In genomic region chr14:32104803-32105202, GRCh38 we compare ENCODE assay signal across 15 cellular contexts. TPM values are rescaled to one million over a fixed set of nuclear protein-coding genes. Genes with fewer than 3 reads are reported as not detected.
DNase-seq lines count a peak whose midpoint lies in the region; ATAC-seq and TF ChIP-seq lines count a peak whose summit lies in the region.
"Had no signal": no experiment of that assay in that cellular context is flagged by ENCODE, and none has a peak within 500 bp of the region (broad histone marks: within the 10 kb centered on the region; RNA-seq: fewer than 3 reads in every experiment).

No MANE protein-coding gene starts in this region.

- DNase-seq in GM23248 = peak; percentile 26
- peak; percentile 13 for DNase-seq in fibroblast of pulmonary artery (ENCODE audit: low read depth)
- no peak for DNase-seq in trophoblast cell
- no peak for DNase-seq in stimulated activated CD4-positive, alpha-beta T cell treated with anti-CD3 and anti-CD28 coated beads, Interleukin-2, amount 100 ng/mL, for 48 hours
- DNase-seq in mesenteric fat pad (ENCODE audit: low spot score) = no peak
- DNase-seq in vagina (ENCODE audit: extremely low spot score in 2 of 2) = no peak
- DNase-seq: CD4-positive, alpha-beta memory T cell; DMS79 treated with DMSO at 0.1 percent for 48 hours; NCI-H1092; NCI-H1694; NCI-H446; SHP77 had no signal

- no peaks in the 10 kb centered on the region for H3K36me3 ChIP-seq in GM23248 (ENCODE audit: low read depth)
- peaks cover 3% of the 10 kb centered on the region in 2 experiments for H3K36me3 ChIP-seq in trophoblast cell (ENCODE audit: control insufficient read depth in 1 of 2, insufficient read depth in 2 of 2, low read length in 2 of 2)
- H3K36me3 ChIP-seq in vagina = peaks cover 0 to 4% of the 10 kb centered on the region in 2 donors

- H3K36me3 Mint-ChIP-seq in activated T-helper 17 cell treated with anti-CD3 and anti-CD28 coated beads, Interleukin-2, amount 50 U/mL, for 72 hours (ENCODE audit: low read depth) = peaks cover 6% of the 10 kb centered on the region

- H3K27me3 Mint-ChIP-seq in activated T-helper 17 cell treated with anti-CD3 and anti-CD28 coated beads, Interleukin-2, amount 50 U/mL, for 72 hours = no peaks in the 10 kb centered on the region
- H3K27me3 Mint-ChIP-seq: CD4-positive, alpha-beta memory T cell had no signal

- H3K9me2 ChIP-seq in GM23248 (ENCODE audit: insufficient read depth) = no peaks in the 10 kb centered on the region

- no peak overlapping the region for H2AK5ac ChIP-seq in trophoblast cell (ENCODE audit: low read length)

- H3K4me1 Mint-ChIP-seq in activated T-helper 17 cell treated with anti-CD3 and anti-CD28 coated beads, Interleukin-2, amount 50 U/mL, for 72 hours = peaks cover 29% of the 10 kb centered on the region

- no peak overlapping the region for H3K27ac ChIP-seq in GM23248
- H3K27ac ChIP-seq in trophoblast cell (ENCODE audit: low read depth, low read length) = no peak overlapping the region
- no peak overlapping the region for H3K27ac ChIP-seq in vagina

- no peak overlapping the region for H2BK120ac ChIP-seq in trophoblast cell (ENCODE audit: insufficient read depth, low read length, poor library complexity)

- H3K14ac ChIP-seq in trophoblast cell (ENCODE audit: low read length) = no peak overlapping the region

- H3F3A ChIP-seq in GM23248 (ENCODE audit: insufficient read depth) = peaks cover 16% of the 10 kb centered on the region

- H2BK5ac ChIP-seq in trophoblast cell (ENCODE audit: low read depth, low read length, poor library complexity) = no peak overlapping the region

- no peak overlapping the region for H3K4me3 Mint-ChIP-seq in activated T-helper 17 cell treated with anti-CD3 and anti-CD28 coated beads, Interleukin-2, amount 50 U/mL, for 72 hours
- H3K4me3 Mint-ChIP-seq: GM23338 had no signal

- H2AFZ ChIP-seq in GM23248 = no peak overlapping the region
- H2AFZ ChIP-seq in trophoblast cell (ENCODE audit: insufficient read depth, low read length, poor library complexity) = no peak overlapping the region
- H2AFZ ChIP-seq: GM23338 had no signal

- H3K23ac ChIP-seq in trophoblast cell (ENCODE audit: low read length) = no peak overlapping the region

- H3K18ac ChIP-seq in trophoblast cell (ENCODE audit: low read length) = no peak overlapping the region

- no peak for TF ChIP-seq CTCF in fibroblast of pulmonary artery (IDR thresholded peaks at IDR 0.05; ENCODE audit: low read length, missing control alignments)
- no peak for TF ChIP-seq CTCF in vagina (IDR thresholded peaks at IDR 0.05)

- H3K79me2 ChIP-seq in GM23248 (ENCODE audit: insufficient read depth) (peaks cover 96% of the 10 kb centered on the region), trophoblast cell (ENCODE audit: control insufficient read depth, insufficient read depth, low read length, poor library complexity) (peaks cover 3% of the 10 kb centered on the region)

- H3K9me3 ChIP-seq in GM23248 (ENCODE audit: low read depth) = no peaks in the 10 kb centered on the region
- no peaks in the 10 kb centered on the region for H3K9me3 ChIP-seq in trophoblast cell (ENCODE audit: insufficient read depth, low read depth, low read length)
- H3K9me3 ChIP-seq in vagina = no peaks in the 10 kb centered on the region

- peak overlapping the region; percentile 29 for H3K27ac Mint-ChIP-seq in activated T-helper 17 cell treated with anti-CD3 and anti-CD28 coated beads, Interleukin-2, amount 50 U/mL, for 72 hours
- H3K27ac Mint-ChIP-seq: GM23338 had no signal

- no peak overlapping the region for H4K8ac ChIP-seq in trophoblast cell (ENCODE audit: low read depth, low read length)

- H3K4me3 ChIP-seq in GM23248 = no peak overlapping the region
- H3K4me3 ChIP-seq in fibroblast of pulmonary artery (replicated peaks; ENCODE audit: low read depth, low read length) = no peak overlapping the region
- H3K4me3 ChIP-seq in trophoblast cell (ENCODE audit: low read depth, low read length) = no peak overlapping the region
- H3K4me3 ChIP-seq in vagina = no peak overlapping the region
- H3K4me3 ChIP-seq: GM23338 had no signal

- peak overlapping the region; percentile 12 for H3K4ac ChIP-seq in trophoblast cell (ENCODE audit: low read depth, low read length)

- in situ Hi-C loops in GM23248 (cut with MboI) = no loop called here

- H3K4me1 ChIP-seq in GM23248 (ENCODE audit: insufficient read depth) (peaks cover 30% of the 10 kb centered on the region), trophoblast cell (ENCODE audit: control insufficient read depth in 1 of 2, insufficient read depth in 2 of 2, low read length in 2 of 2) (no peaks in the 10 kb centered on the region), vagina (peaks cover 47% of the 10 kb centered on the region)

- H2BK12ac ChIP-seq in trophoblast cell (ENCODE audit: low read length) = no peak overlapping the region

- no peaks in the 10 kb centered on the region for H3K9me3 Mint-ChIP-seq in activated T-helper 17 cell treated with anti-CD3 and anti-CD28 coated beads, Interleukin-2, amount 50 U/mL, for 72 hours
- H3K9me3 Mint-ChIP-seq: CD4-positive, alpha-beta memory T cell; GM23338 had no signal

- H3K27me3 ChIP-seq in GM23248 (replicated peaks; ENCODE audit: insufficient read depth) = no peaks in the 10 kb centered on the region
- H3K27me3 ChIP-seq in trophoblast cell (ENCODE audit: insufficient read depth, low read length) = no peaks in the 10 kb centered on the region
- H3K27me3 ChIP-seq in vagina = no peaks in the 10 kb centered on the region

- H3K9ac ChIP-seq in GM23248 = no peak overlapping the region
- H3K9ac ChIP-seq in trophoblast cell (ENCODE audit: low read length) = no peak overlapping the region

- intact Hi-C loops in vagina (cut with DNase I) = no loop called here

- peaks cover 6% of the 10 kb centered on the region; the same call in 1 of the 2 replicates for H4K20me1 ChIP-seq in GM23248 (ENCODE audit: insufficient read depth)

- H3K79me1 ChIP-seq in trophoblast cell (ENCODE audit: low read length) = no peaks in the 10 kb centered on the region

- no peak overlapping the region for H4K91ac ChIP-seq in trophoblast cell (ENCODE audit: low read depth, low read length)

- ATAC-seq in activated T-helper 17 cell treated with anti-CD3 and anti-CD28 coated beads, Interleukin-2, amount 50 U/mL, for 72 hours (replicated peaks) = no peak
- ATAC-seq: GM23338, Panc1 had no signal

- no peak overlapping the region for H4K12ac ChIP-seq in trophoblast cell (ENCODE audit: low read depth, low read length)

- no peak for TF ChIP-seq POLR2A in vagina (IDR thresholded peaks at IDR 0.05)

- no peak overlapping the region for H3K4me2 ChIP-seq in GM23248 (ENCODE audit: unreplicated experiment)
- no peak overlapping the region for H3K4me2 ChIP-seq in trophoblast cell (ENCODE audit: low read length)
- H3K4me2 ChIP-seq: GM23338 had no signal

RNA-seq across cellular contexts. Expression of gene ARHGAP5, which starts 27.7 kb away (rescaled TPM):
- 80.1 and 82.6 TPM in 2 replicates for total RNA-seq in GM23248 (2014; rRNA removed; shearing (Covaris generic))
- 34.6 and 34.9 TPM in 2 replicates for polyA plus RNA-seq in GM23248 (2016; fragmentation: Nextera tagmentation; extraction: Ambion mirVana)
- total RNA-seq in activated T-helper 17 cell treated with anti-CD3 and anti-CD28 coated beads, Interleukin-2, amount 50 U/mL, for 72 hours = 10 to 100 TPM; 27.5 to 55.7 TPM
- 40.8 and 43.6 TPM in 2 replicates for polyA plus RNA-seq in trophoblast cell (2013)
- 103 TPM for total RNA-seq in mesenteric fat pad
- 90.6 TPM for total RNA-seq in vagina

Comparison
In these comparisons a context has a peak if more than half of its experiments do, and no peak if none do; other contexts are left out.
1. DNase-seq: peak in GM23248 (single experiment) and fibroblast of pulmonary artery (single experiment); none in trophoblast cell (0 of 2), stimulated activated CD4-positive, alpha-beta T cell treated with anti-CD3 and anti-CD28 coated beads, Interleukin-2, amount 100 ng/mL, for 48 hours (0 of 2), mesenteric fat pad (single experiment) and vagina (0 of 2).